In genomic region chr6:3088853-3089445, GRCh38 we compare ENCODE assay signal across 13 cellular contexts. TPM values are rescaled to one million over a fixed set of nuclear protein-coding genes. Genes with fewer than 3 reads are reported as not detected.
A peak's percentile ranks its signal among the peaks of the same experiment; 100 is the strongest.
DNase-seq lines count a peak whose midpoint lies in the region; ATAC-seq and TF ChIP-seq lines count a peak whose summit lies in the region.
"Had no signal": no experiment of that assay in that cellular context is flagged by ENCODE, and none has a peak within 500 bp of the region (broad histone marks: within the 10 kb centered on the region; RNA-seq: fewer than 3 reads in every experiment).

No MANE protein-coding gene starts in this region.

- peak overlapping the region; percentile 34 for H3K4me3 ChIP-seq in HUES64 (ENCODE audit: low read length)
- H3K4me3 ChIP-seq: body of pancreas had no signal

- H3K27me3 ChIP-seq in HUES64 (ENCODE audit: insufficient read depth, low read length), result no peaks in the 10 kb centered on the region
- H3K27me3 ChIP-seq: body of pancreas, neutrophil had no signal

- no peak for TF ChIP-seq CTCF in nephron (IDR thresholded peaks at IDR 0.05; ENCODE audit: unreplicated experiment in 3 of 3)

- H3K4me3 Mint-ChIP-seq in nephron, result no peak overlapping the region
- H3K4me3 Mint-ChIP-seq: CD4-positive, CD25-positive, alpha-beta regulatory T cell had no signal

- DNase-seq in AG20443 (ENCODE audit: low spot score), result peak; percentile 56
- peak; percentile 75 for DNase-seq in fibroblast of peridontal ligament (ENCODE audit: extremely low read depth)
- no peak for DNase-seq in activated CD8-positive, alpha-beta memory T cell treated with anti-CD3 and anti-CD28 coated beads for 24 hours
- no peak for DNase-seq in cortex of kidney (lab: John Stamatoyannopoulos, UW)
- DNase-seq: body of pancreas; CD4-positive, CD25-positive, alpha-beta regulatory T cell; stimulated activated CD4-positive, alpha-beta T cell treated with anti-CD3 and anti-CD28 coated beads, Interleukin-2, amount 100 ng/mL, for 24 hours; stimulated activated naive CD4-positive, alpha-beta T cell had no signal

- 97% methylated on average over 4 of the region's 4 CpGs for WGBS in HUES64

- peaks cover 64% of the 10 kb centered on the region for H3K9me3 ChIP-seq in HUES64 (ENCODE audit: insufficient read depth, low read depth, low read length)
- H3K9me3 ChIP-seq: body of pancreas, neutrophil had no signal

- no peaks in the 10 kb centered on the region for H3K27me3 Mint-ChIP-seq in nephron (ENCODE audit: low read depth)
- H3K27me3 Mint-ChIP-seq: CD4-positive, CD25-positive, alpha-beta regulatory T cell had no signal

- peak overlapping the region; percentile 2 to 90 (median 68) for H3K27ac Mint-ChIP-seq in nephron

- no peak overlapping the region for H3K27ac ChIP-seq in HUES64 (ENCODE audit: low read depth, low read length)
- H3K27ac ChIP-seq: body of pancreas, neutrophil had no signal

- H3K36me3 Mint-ChIP-seq in nephron (ENCODE audit: low read depth), result peaks cover 69% of the 10 kb centered on the region

- H3K4me1 Mint-ChIP-seq in nephron, result peaks cover 26% of the 10 kb centered on the region

- peaks cover 3% of the 10 kb centered on the region for H3K9me3 Mint-ChIP-seq in nephron
- H3K9me3 Mint-ChIP-seq: CD4-positive, CD25-positive, alpha-beta regulatory T cell had no signal

- H3K4me1 ChIP-seq in HUES64 (ENCODE audit: insufficient read depth, low read length), result no peaks in the 10 kb centered on the region
- H3K4me1 ChIP-seq: body of pancreas had no signal

- H3K36me3 ChIP-seq in HUES64 (ENCODE audit: insufficient read depth, low read length), result peaks cover 69% of the 10 kb centered on the region

- no peak overlapping the region for H3K9ac ChIP-seq in HUES64 (ENCODE audit: low read depth, low read length)

- ATAC-seq in HG03175 (IDR thresholded peaks at IDR 0.05; ENCODE audit: unreplicated experiment) (no peak), GM18867 (IDR thresholded peaks at IDR 0.05; ENCODE audit: unreplicated experiment) (no peak)
- ATAC-seq: body of pancreas had no signal

RNA-seq across cellular contexts. Expression of gene RIPK1, which starts 20.7 kb away (rescaled TPM):
- 18.5 TPM for polyA plus RNA-seq in HUES64 (2013, experiment 1 of 2)
- polyA plus RNA-seq in HUES64 (2013, experiment 2 of 2), result 16.9 TPM

RNA-seq across cellular contexts. Expression of gene BPHL, which starts 29.6 kb away (rescaled TPM):
- 24.4 TPM for polyA plus RNA-seq in HUES64 (2013, experiment 1 of 2)
- 25.0 TPM for polyA plus RNA-seq in HUES64 (2013, experiment 2 of 2)

Comparison
In these comparisons a context has a peak if more than half of its experiments do, and no peak if none do; other contexts are left out.
1. DNase-seq: peak in AG20443 (single experiment) and fibroblast of peridontal ligament (single experiment); none in activated CD8-positive, alpha-beta memory T cell treated with anti-CD3 and anti-CD28 coated beads for 24 hours (single experiment) and cortex of kidney (single experiment).